ENCODE assay signal across 9 cellular contexts in the genomic region with DNA sequence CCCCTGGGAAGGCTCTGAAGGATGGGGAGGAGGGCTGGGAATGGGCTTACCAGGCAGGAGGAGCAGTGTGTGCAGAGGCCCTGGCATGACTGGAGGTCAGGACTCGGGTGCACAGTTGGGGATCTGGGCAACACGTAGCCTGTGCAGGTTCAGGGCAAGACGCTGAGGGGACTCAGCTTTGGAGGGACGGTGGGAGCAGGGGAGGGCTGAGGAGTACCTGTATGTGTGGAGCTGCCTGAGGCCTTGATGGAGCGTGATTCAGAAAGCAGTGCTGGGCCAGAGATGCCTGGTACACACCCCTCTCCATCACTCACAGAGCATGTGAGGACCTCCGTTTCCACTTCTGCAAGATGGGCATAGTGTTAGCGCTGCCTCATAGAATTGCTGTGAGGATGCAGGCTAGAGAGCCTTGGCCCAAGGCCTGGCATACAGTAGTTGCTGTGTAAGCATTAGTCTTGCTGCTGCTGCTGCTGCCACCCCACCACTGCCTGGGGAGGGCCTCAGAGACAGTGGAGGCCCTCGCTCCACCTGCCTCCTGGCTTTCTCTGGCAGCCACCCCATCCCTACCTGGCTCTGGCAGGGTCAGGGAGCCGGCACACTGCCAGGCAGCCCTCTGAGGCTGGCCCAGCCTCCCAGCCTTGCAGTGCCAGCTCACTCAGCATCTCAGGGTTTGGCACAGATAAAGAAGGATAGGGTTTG. TPM values are rescaled to one million over a fixed set of nuclear protein-coding genes. Genes with fewer than 3 reads are reported as not detected.
DNase-seq lines count a peak whose midpoint lies in the region; ATAC-seq and TF ChIP-seq lines count a peak whose summit lies in the region.
"Had no signal": no experiment of that assay in that cellular context is flagged by ENCODE, and none has a peak within 500 bp of the region (broad histone marks: within the 10 kb centered on the region; RNA-seq: fewer than 3 reads in every experiment).

No MANE protein-coding gene starts in this region.

- ATAC-seq in natural killer cell (no peak), mucosa of descending colon (no peak), HG03354 (IDR thresholded peaks at IDR 0.05; ENCODE audit: poor library complexity, severe bottlenecking, unreplicated experiment) (no peak), HG03521 (IDR thresholded peaks at IDR 0.05; ENCODE audit: unreplicated experiment) (no peak)
- ATAC-seq in natural killer cell treated with Interleukin-12 subunit alpha and Interleukin-12 subunit beta and Interleukin-15 and Interleukin-18, amount 100 ng/mL, for 72 hours: no peak

- no peaks in the 10 kb centered on the region for H3K9me3 Mint-ChIP-seq in natural killer cell
- H3K9me3 Mint-ChIP-seq in natural killer cell treated with Interleukin-12 subunit alpha and Interleukin-12 subunit beta and Interleukin-15 and Interleukin-18, amount 100 ng/mL, for 72 hours: no peaks in the 10 kb centered on the region

- no peaks in the 10 kb centered on the region for H3K27me3 Mint-ChIP-seq in natural killer cell (ENCODE audit: low read depth in 2 of 2)
- no peaks in the 10 kb centered on the region for H3K27me3 Mint-ChIP-seq in natural killer cell treated with Interleukin-12 subunit alpha and Interleukin-12 subunit beta and Interleukin-15 and Interleukin-18, amount 100 ng/mL, for 72 hours

- TF ChIP-seq CTCF in natural killer cell (IDR thresholded peaks at IDR 0.05): no peak
- TF ChIP-seq CTCF in mucosa of descending colon (IDR thresholded peaks at IDR 0.05): no peak

- H3K27ac Mint-ChIP-seq in natural killer cell: peak overlapping the region; percentile 95 to 100
- H3K27ac Mint-ChIP-seq in natural killer cell treated with Interleukin-12 subunit alpha and Interleukin-12 subunit beta and Interleukin-15 and Interleukin-18, amount 100 ng/mL, for 72 hours: peak overlapping the region in 1 of 2 donors; percentile 84

- DNase-seq in natural killer cell (no peak), cerebellar cortex (ENCODE audit: low spot score) (peak; percentile 84), mucosa of descending colon (peak in 2 of 3 donors; percentile 63 to 65), HPDE6-E6E7 (ENCODE audit: extremely low spot score) (no peak)
- DNase-seq in natural killer cell treated with Interleukin-12 subunit alpha and Interleukin-12 subunit beta and Interleukin-15 and Interleukin-18, amount 100 ng/mL, for 72 hours (ENCODE audit: low spot score): no peak
- no peak for DNase-seq in activated CD8-positive, alpha-beta memory T cell treated with anti-CD3 and anti-CD28 coated beads, Interleukin-2, amount 50 U/mL, for 48 hours
- DNase-seq: T-helper 9 cell had no signal

- intact Hi-C loops in natural killer cell (cut with micrococcal nuclease) (no loop called here), mucosa of descending colon (cut with DNase I, micrococcal nuclease) (no loop called here)

- H3K36me3 Mint-ChIP-seq in natural killer cell: no peaks in the 10 kb centered on the region
- H3K36me3 Mint-ChIP-seq in natural killer cell treated with Interleukin-12 subunit alpha and Interleukin-12 subunit beta and Interleukin-15 and Interleukin-18, amount 100 ng/mL, for 72 hours: no peaks in the 10 kb centered on the region

- no peaks in the 10 kb centered on the region for H3K36me3 ChIP-seq in mucosa of descending colon (ENCODE audit: low read depth)

- H3K4me3 ChIP-seq in mucosa of descending colon: no peak overlapping the region

- peaks cover 23 to 52% of the 10 kb centered on the region in 2 donors for H3K4me1 Mint-ChIP-seq in natural killer cell
- H3K4me1 Mint-ChIP-seq in natural killer cell treated with Interleukin-12 subunit alpha and Interleukin-12 subunit beta and Interleukin-15 and Interleukin-18, amount 100 ng/mL, for 72 hours (ENCODE audit: low read depth in 2 of 2): peaks cover 35 to 53% of the 10 kb centered on the region in 2 donors

- peak overlapping the region; percentile 17 for H3K4me3 Mint-ChIP-seq in natural killer cell
- no peak overlapping the region for H3K4me3 Mint-ChIP-seq in natural killer cell treated with Interleukin-12 subunit alpha and Interleukin-12 subunit beta and Interleukin-15 and Interleukin-18, amount 100 ng/mL, for 72 hours

- peaks cover 53% of the 10 kb centered on the region for H3K4me1 ChIP-seq in mucosa of descending colon (ENCODE audit: low read depth)

- no peaks in the 10 kb centered on the region for H3K9me3 ChIP-seq in mucosa of descending colon

RNA-seq across cellular contexts. Expression of a gene that starts 2.4 kb away (rescaled TPM):
- 10 to 100 TPM in 2 of 3 donors, 1 to 10 TPM in 1; 6.7 to 13.4 (median 11.8) TPM for total RNA-seq in natural killer cell
- total RNA-seq in natural killer cell treated with Interleukin-12 subunit alpha and Interleukin-12 subunit beta and Interleukin-15 and Interleukin-18, amount 100 ng/mL, for 72 hours: 10 to 100 TPM; 18.3 to 22.9 TPM
- 100 to 1,000 TPM in 1 of 3 donors, 10 to 100 TPM in 2; 54.4 to 116 (median 76.5) TPM for total RNA-seq in mucosa of descending colon

RNA-seq across cellular contexts. Expression of a gene that starts 43.8 kb away (rescaled TPM):
- total RNA-seq in natural killer cell (not detected), mucosa of descending colon (not detected)
- under 1 TPM in 1 of 2 donors, not detected in 1; 0.36 TPM for total RNA-seq in natural killer cell treated with Interleukin-12 subunit alpha and Interleukin-12 subunit beta and Interleukin-15 and Interleukin-18, amount 100 ng/mL, for 72 hours

Comparison
In these comparisons a context has a peak if more than half of its experiments do, and no peak if none do; other contexts are left out.
1. DNase-seq: peak in cerebellar cortex (single experiment) and mucosa of descending colon (2 of 3); none in natural killer cell (single experiment), natural killer cell treated with Interleukin-12 subunit alpha and Interleukin-12 subunit beta and Interleukin-15 and Interleukin-18, amount 100 ng/mL, for 72 hours (single experiment), HPDE6-E6E7 (single experiment) and activated CD8-positive, alpha-beta memory T cell treated with anti-CD3 and anti-CD28 coated beads, Interleukin-2, amount 50 U/mL, for 48 hours (single experiment).